In genomic region chr3:38028621-38029361, GRCh38 we compare ENCODE assay signal across 9 cellular contexts. TPM values are rescaled to one million over a fixed set of nuclear protein-coding genes. Genes with fewer than 3 reads are reported as not detected.
DNase-seq lines count a peak whose midpoint lies in the region; ATAC-seq and TF ChIP-seq lines count a peak whose summit lies in the region.
"Had no signal": no experiment of that assay in that cellular context is flagged by ENCODE, and none has a peak within 500 bp of the region (broad histone marks: within the 10 kb centered on the region; RNA-seq: fewer than 3 reads in every experiment).

No MANE protein-coding gene starts in this region.

- H3K27ac ChIP-seq in HUES48 (ENCODE audit: low read depth, low read length), result no peak overlapping the region
- H3K27ac ChIP-seq in brain microvascular endothelial cell, result no peak overlapping the region
- peak overlapping the region; percentile 54 to 82 (median 78) for H3K27ac ChIP-seq in spleen

- in situ Hi-C loops in brain microvascular endothelial cell (cut with HindIII; ENCODE audit: low pct_ligation_motif_present, low sequenced_read_pairs), result no loop called here

- TF ChIP-seq CTCF in brain microvascular endothelial cell (IDR thresholded peaks at IDR 0.05; ENCODE audit: low read depth, low read length, missing control alignments) (no peak), spleen (IDR thresholded peaks at IDR 0.05 in 8 of 11, conservative IDR thresholded peaks at IDR 0.05 in 3 of 11) (no peak)

- H3K4me3 ChIP-seq in HUES48 (ENCODE audit: low read depth, low read length) (peak overlapping the region; percentile 73), brain microvascular endothelial cell (ENCODE audit: low read depth, low read length) (peak overlapping the region; percentile 61), spleen (peak overlapping the region; percentile 42 to 81 (median 60))

- TF ChIP-seq POLR2A in spleen (IDR thresholded peaks at IDR 0.05), result no peak

- ATAC-seq in GM18519 (IDR thresholded peaks at IDR 0.05; ENCODE audit: low FRiP score, unreplicated experiment) (no peak), HG02678 (IDR thresholded peaks at IDR 0.05; ENCODE audit: unreplicated experiment) (no peak), HG02642 (IDR thresholded peaks at IDR 0.05; ENCODE audit: poor library complexity, unreplicated experiment) (no peak)

- H3K36me3 ChIP-seq in HUES48 (ENCODE audit: control insufficient read depth, insufficient read depth, low read length), result no peaks in the 10 kb centered on the region
- no peaks in the 10 kb centered on the region for H3K36me3 ChIP-seq in brain microvascular endothelial cell (replicated peaks)
- H3K36me3 ChIP-seq in spleen, result no peaks in the 10 kb centered on the region

- peaks cover 13% of the 10 kb centered on the region for H3K4me1 ChIP-seq in HUES48 (ENCODE audit: control insufficient read depth, insufficient read depth, low read length)
- H3K4me1 ChIP-seq in spleen, result peaks cover 5 to 59% (median 45%) of the 10 kb centered on the region in 6 donors

- intact Hi-C loops in spleen (cut with DNase I; ENCODE audit: low total_unique reads), result no loop called here

- DNase-seq in brain microvascular endothelial cell (no peak), left kidney (ENCODE audit: low read depth, low spot score) (peak; percentile 55), spleen (peak; percentile 77), NCI-H774 (lab: John Stamatoyannopoulos, UW) (no peak)
- DNase-seq: occipital lobe had no signal

- no peaks in the 10 kb centered on the region for H3K9me3 ChIP-seq in HUES48 (ENCODE audit: control insufficient read depth, insufficient read depth, low read length)
- no peaks in the 10 kb centered on the region for H3K9me3 ChIP-seq in spleen

- WGBS in spleen, 5 donors, result 24 to 42% (median 27%) methylated on average over 24 to 45 of the region's 45 CpGs

- H3K27me3 ChIP-seq in HUES48 (ENCODE audit: control insufficient read depth, insufficient read depth, low read length) (peaks cover 69% of the 10 kb centered on the region), brain microvascular endothelial cell (replicated peaks) (no peaks in the 10 kb centered on the region), spleen (replicated peaks in 1 of 7) (peaks cover 0 to 49% (median 20%) of the 10 kb centered on the region in 7 donors)

- no peak overlapping the region for H3K9ac ChIP-seq in HUES48 (ENCODE audit: low read depth, low read length)

RNA-seq across cellular contexts. Expression of gene PLCD1, which starts 0.7 kb away (rescaled TPM):
- 10 to 100 TPM; 16.3 to 24.0 (median 20.8) TPM for total RNA-seq in spleen
- polyA plus RNA-seq in spleen, result 10 to 100 TPM; 11.8 to 13.3 (median 12.7) TPM

RNA-seq across cellular contexts. Expression of gene DLEC1, which starts 10.2 kb away (rescaled TPM):
- 1 to 10 TPM in 5 of 7 donors, under 1 TPM in 2; 0.52 to 2.3 (median 1.5) TPM for total RNA-seq in spleen
- polyA plus RNA-seq in spleen, result under 1 TPM; 0.36 to 0.57 (median 0.42) TPM

RNA-seq across cellular contexts. Expression of gene VILL, which starts 38.2 kb away (rescaled TPM):
- 10 to 100 TPM; 14.4 to 23.4 (median 16.1) TPM for total RNA-seq in spleen
- 10 to 100 TPM; 19.2 to 21.5 (median 20.1) TPM for polyA plus RNA-seq in spleen

Comparison
In these comparisons a context has a peak if more than half of its experiments do, and no peak if none do; other contexts are left out.
1. H3K27ac ChIP-seq: peak in spleen (8 of 8); none in HUES48 (single experiment) and brain microvascular endothelial cell (single experiment).
2. DNase-seq: peak in left kidney (single experiment) and spleen (single experiment); none in brain microvascular endothelial cell (single experiment) and NCI-H774 (single experiment).
3. Peak in every context shown above with its lines, with median percentiles within 50 percentile points of each other: H3K4me3 ChIP-seq.